In the genomic region with DNA sequence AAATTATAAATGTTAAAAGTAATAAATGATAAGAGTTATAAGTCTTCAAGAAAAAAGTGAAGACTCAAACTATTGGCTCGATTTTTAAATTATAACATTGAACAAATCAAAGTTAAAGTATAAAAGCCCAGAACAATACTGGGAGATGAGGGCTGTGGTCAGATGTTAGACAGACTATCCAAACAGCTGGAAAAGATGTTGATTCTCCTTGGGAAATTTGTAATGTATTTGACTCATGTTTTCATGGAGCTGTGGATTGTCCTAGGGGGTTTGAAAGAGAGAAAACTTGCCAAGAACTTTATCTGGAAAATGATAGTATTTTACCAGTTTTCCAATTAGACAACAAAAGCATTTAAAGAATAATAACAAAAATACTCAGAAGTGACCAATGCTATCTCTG, we compare ENCODE assay signal across 23 cellular contexts.
DNase-seq lines count a peak whose midpoint lies in the region; ATAC-seq, FAIRE-seq and TF ChIP-seq lines count a peak whose summit lies in the region.
"Had no signal": no experiment of that assay in that cellular context is flagged by ENCODE, and none has a peak within 500 bp of the region (broad histone marks: within the 10 kb centered on the region; RNA-seq: fewer than 3 reads in every experiment).

No MANE protein-coding gene starts in this region.

- H3K9ac ChIP-seq in adipocyte (ENCODE audit: low read length) (no peak overlapping the region), kidney (ENCODE audit: low read length in 2 of 2) (no peak overlapping the region)
- H3K9ac ChIP-seq: BLaER1 had no signal

- no peak for ATAC-seq in HG03159 (IDR thresholded peaks at IDR 0.05; ENCODE audit: unreplicated experiment)
- ATAC-seq: SK-N-SH treated with all-trans-retinoic acid at 6 μM for 48 hours had no signal

- POLR2A ChIA-PET in activated CD4-positive, alpha-beta memory T cell treated with anti-CD3 and anti-CD28 coated beads, Interleukin-2, amount 10 ng/mL, durations not matched to agents 7 days and 5 days (lab: Charles Lee): no interaction called here

- no peaks in the 10 kb centered on the region for H3K27me3 ChIP-seq in adipocyte (replicated peaks; ENCODE audit: control insufficient read depth, insufficient read depth, low read length)
- H3K27me3 ChIP-seq: BLaER1, MG63 had no signal

- H3K36me3 ChIP-seq in adipocyte (ENCODE audit: control insufficient read depth, insufficient read depth, low read length, severe bottlenecking): no peaks in the 10 kb centered on the region
- H3K36me3 ChIP-seq in kidney (ENCODE audit: control insufficient read depth in 1 of 2, insufficient read depth in 2 of 2, low read length in 2 of 2): no peaks in the 10 kb centered on the region
- H3K36me3 ChIP-seq: BLaER1, MG63 had no signal

- no peaks in the 10 kb centered on the region for H3K36me3 Mint-ChIP-seq in activated CD4-positive, alpha-beta memory T cell treated with anti-CD3 and anti-CD28 coated beads, Interleukin-2, amount 10 ng/mL, durations not matched to agents 7 days and 5 days (ENCODE audit: low read depth)

- no peaks in the 10 kb centered on the region for H3K4me1 Mint-ChIP-seq in activated CD4-positive, alpha-beta memory T cell treated with anti-CD3 and anti-CD28 coated beads, Interleukin-2, amount 10 ng/mL, durations not matched to agents 7 days and 5 days

- H3K27ac Mint-ChIP-seq in activated CD4-positive, alpha-beta memory T cell treated with anti-CD3 and anti-CD28 coated beads, Interleukin-2, amount 10 ng/mL, durations not matched to agents 7 days and 5 days: no peak overlapping the region
- H3K27ac Mint-ChIP-seq: CD4-positive, alpha-beta T cell had no signal

- H3K4me1 ChIP-seq in adipocyte (ENCODE audit: control insufficient read depth, insufficient read depth, low read length) (peaks cover 15% of the 10 kb centered on the region), kidney (ENCODE audit: control insufficient read depth in 1 of 2, insufficient read depth in 1 of 2, low read depth in 1 of 2, low read length in 2 of 2) (no peaks in the 10 kb centered on the region)
- H3K4me1 ChIP-seq: BLaER1 had no signal

- peak overlapping the region; percentile 1 for H3K4me3 ChIP-seq in adipocyte (ENCODE audit: low read length)
- no peak overlapping the region for H3K4me3 ChIP-seq in fibroblast of pulmonary artery (replicated peaks; ENCODE audit: low read depth, low read length)
- no peak overlapping the region for H3K4me3 ChIP-seq in kidney (ENCODE audit: low read length in 2 of 2)
- H3K4me3 ChIP-seq: BLaER1, MG63 had no signal

- TF ChIP-seq CTCF in fibroblast of pulmonary artery (IDR thresholded peaks at IDR 0.05; ENCODE audit: low read length, missing control alignments): no peak
- TF ChIP-seq CTCF in kidney (IDR thresholded peaks at IDR 0.05; ENCODE audit: borderline replicate concordance, extremely low read depth, insufficient read depth): no peak

- CTCF ChIA-PET in activated CD4-positive, alpha-beta memory T cell treated with anti-CD3 and anti-CD28 coated beads, Interleukin-2, amount 10 ng/mL, durations not matched to agents 7 days and 5 days (lab: Charles Lee): interaction anchor here (1.4 kb wide), 1 partner anchor 9 kb away, joined by 3 read pairs; no protein-coding TSS in a partner anchor

- H3K27me3 Mint-ChIP-seq in activated CD4-positive, alpha-beta memory T cell treated with anti-CD3 and anti-CD28 coated beads, Interleukin-2, amount 10 ng/mL, durations not matched to agents 7 days and 5 days: no peaks in the 10 kb centered on the region
- H3K27me3 Mint-ChIP-seq: CD4-positive, alpha-beta T cell had no signal

- FAIRE-seq in islet of Langerhans (lab: Jason Lieb, UNC): peak; percentile 41
- no peak for FAIRE-seq in kidney (lab: Jason Lieb, UNC)
- FAIRE-seq: H54 had no signal

- H3K4me3 Mint-ChIP-seq in activated CD4-positive, alpha-beta memory T cell treated with anti-CD3 and anti-CD28 coated beads, Interleukin-2, amount 10 ng/mL, durations not matched to agents 7 days and 5 days: no peak overlapping the region
- H3K4me3 Mint-ChIP-seq: CD4-positive, alpha-beta T cell had no signal

- peak; percentile 47 for DNase-seq in adipocyte (ENCODE audit: low read depth)
- DNase-seq in fibroblast of pulmonary artery (ENCODE audit: low read depth): peak; percentile 41
- peak; percentile 29 for DNase-seq in stromal cell of bone marrow (ENCODE audit: low read depth)
- DNase-seq in kidney: no peak
- no peak for DNase-seq in activated CD4-positive, alpha-beta memory T cell treated with anti-CD3 and anti-CD28 coated beads, Interleukin-2, amount 10 ng/mL, durations not matched to agents 7 days and 5 days
- DNase-seq: CD4-positive, alpha-beta T cell; COR-L47; DMS79; Karpas-422; NCI-H1417; NCI-H1694 treated with DMSO at 0.1 percent for 48 hours; NCI-H2081 treated with DMSO at 0.1 percent for 48 hours; NCI-H2171 treated with DMSO at 0.1 percent for 48 hours; NCI-H524 treated with DMSO at 0.1 percent for 48 hours; NCI-H82; OCI-M1; SIG-M5 had no signal

- H3K9me3 Mint-ChIP-seq in activated CD4-positive, alpha-beta memory T cell treated with anti-CD3 and anti-CD28 coated beads, Interleukin-2, amount 10 ng/mL, durations not matched to agents 7 days and 5 days: no peaks in the 10 kb centered on the region
- H3K9me3 Mint-ChIP-seq: CD4-positive, alpha-beta T cell had no signal

- no peak overlapping the region for H3K27ac ChIP-seq in kidney (ENCODE audit: low read depth in 2 of 2, low read length in 2 of 2)
- H3K27ac ChIP-seq: BLaER1 had no signal

- H3K9me3 ChIP-seq in adipocyte (ENCODE audit: control insufficient read depth, low read length): no peaks in the 10 kb centered on the region
- no peaks in the 10 kb centered on the region for H3K9me3 ChIP-seq in kidney (ENCODE audit: control insufficient read depth in 1 of 2, low read length in 2 of 2)
- H3K9me3 ChIP-seq: BLaER1, MG63 had no signal

- intact Hi-C loops in kidney (cut with DNase I): no loop called here

Comparison
In these comparisons a context has a peak if more than half of its experiments do, and no peak if none do; other contexts are left out.
1. DNase-seq: peak in adipocyte (single experiment), fibroblast of pulmonary artery (single experiment) and stromal cell of bone marrow (single experiment); none in kidney (single experiment) and activated CD4-positive, alpha-beta memory T cell treated with anti-CD3 and anti-CD28 coated beads, Interleukin-2, amount 10 ng/mL, durations not matched to agents 7 days and 5 days (single experiment).